13 cellular contexts compared by ENCODE assay signal in genomic region chr4:80173841-80174240, GRCh38. TPM values are rescaled to one million over a fixed set of nuclear protein-coding genes. Genes with fewer than 3 reads are reported as not detected.
DNase-seq lines count a peak whose midpoint lies in the region; ATAC-seq, FAIRE-seq and TF ChIP-seq lines count a peak whose summit lies in the region.
"Had no signal": no experiment of that assay in that cellular context is flagged by ENCODE, and none has a peak within 500 bp of the region (broad histone marks: within the 10 kb centered on the region; RNA-seq: fewer than 3 reads in every experiment).

No MANE protein-coding gene starts in this region.

- POLR2A ChIA-PET in activated CD8-positive, alpha-beta T cell treated with anti-CD3 and anti-CD28 coated beads for 36 hours (lab: Charles Lee), result interaction anchor here (0.7 to 3.8 kb wide), 2 partner anchors 9 to 182 kb away, joined by 4 to 21 read pairs; no protein-coding TSS in a partner anchor

- no peaks in the 10 kb centered on the region for H3K27me3 Mint-ChIP-seq in CD4-positive, CD25-positive, alpha-beta regulatory T cell
- H3K27me3 Mint-ChIP-seq in GM23338 (ENCODE audit: insufficient read depth, low read depth, poor library complexity), result peaks cover 6% of the 10 kb centered on the region
- H3K27me3 Mint-ChIP-seq in activated CD8-positive, alpha-beta T cell treated with anti-CD3 and anti-CD28 coated beads for 36 hours, result no peaks in the 10 kb centered on the region

- H3K9me1 ChIP-seq in keratinocyte (ENCODE audit: control insufficient read depth, extremely low read depth, insufficient read depth, low read length), result no peaks in the 10 kb centered on the region

- CTCF ChIA-PET in activated CD8-positive, alpha-beta T cell treated with anti-CD3 and anti-CD28 coated beads for 36 hours (lab: Charles Lee), result interaction anchor here (3.1 to 3.9 kb wide), 3 partner anchors 9 to 48 kb away, joined by 17 to 53 read pairs (median 42); no protein-coding TSS in a partner anchor

- dilution Hi-C loops in keratinocyte (cut with MboI; ENCODE audit: extremely low pct_ligation_motif_present, low sequenced_read_pairs), result no loop called here

- intact Hi-C loops in activated CD8-positive, alpha-beta T cell treated with anti-CD3 and anti-CD28 coated beads for 36 hours (cut with micrococcal nuclease), result loop anchor here (1.0 to 2.0 kb wide), 4 partner anchors 20 to 103 kb away; no protein-coding TSS in a partner anchor

- peaks cover 43% of the 10 kb centered on the region for H3K4me1 ChIP-seq in CD4-positive, CD25-positive, alpha-beta regulatory T cell (ENCODE audit: control insufficient read depth, insufficient read depth, low read length, poor library complexity, severe bottlenecking)
- H3K4me1 ChIP-seq in GM23338 (ENCODE audit: insufficient read depth), result no peaks in the 10 kb centered on the region
- H3K4me1 ChIP-seq in keratinocyte (ENCODE audit: control insufficient read depth, extremely low read depth, insufficient read depth, low read length), result peaks cover 28% of the 10 kb centered on the region

- no peaks in the 10 kb centered on the region for H3K36me3 ChIP-seq in CD4-positive, CD25-positive, alpha-beta regulatory T cell (ENCODE audit: control insufficient read depth, insufficient read depth, low read length)
- H3K36me3 ChIP-seq in GM23338 (ENCODE audit: insufficient read depth) (no peaks in the 10 kb centered on the region), keratinocyte (ENCODE audit: control insufficient read depth in 2 of 2, extremely low read depth in 1 of 2, insufficient read depth in 2 of 2, low read length in 2 of 2) (no peaks in the 10 kb centered on the region)

- H3K9me3 ChIP-seq in CD4-positive, CD25-positive, alpha-beta regulatory T cell (ENCODE audit: control insufficient read depth in 2 of 2, low read length in 2 of 2), result peaks cover under 1 to 6% of the 10 kb centered on the region in 2 experiments
- H3K9me3 ChIP-seq in keratinocyte (ENCODE audit: control insufficient read depth, low read depth, low read length), result no peaks in the 10 kb centered on the region

- no peaks in the 10 kb centered on the region for H3K9me2 ChIP-seq in GM23338 (ENCODE audit: insufficient read depth)

- peak overlapping the region; percentile 0 to 87 (median 78) for H3K4me3 Mint-ChIP-seq in CD4-positive, CD25-positive, alpha-beta regulatory T cell
- H3K4me3 Mint-ChIP-seq in GM23338, result no peak overlapping the region
- no peak overlapping the region for H3K4me3 Mint-ChIP-seq in activated CD8-positive, alpha-beta T cell treated with anti-CD3 and anti-CD28 coated beads for 36 hours

- no peaks in the 10 kb centered on the region for H3F3A ChIP-seq in GM23338 (replicated peaks; ENCODE audit: low read depth)

- H2AFZ ChIP-seq in GM23338 (peak overlapping the region; percentile 2; the same call in 1 of the 2 replicates), keratinocyte (ENCODE audit: control insufficient read depth, low read length) (no peak overlapping the region)

- no peaks in the 10 kb centered on the region for H3K79me2 ChIP-seq in GM23338 (replicated peaks; ENCODE audit: insufficient read depth)
- no peaks in the 10 kb centered on the region for H3K79me2 ChIP-seq in keratinocyte (ENCODE audit: control insufficient read depth, insufficient read depth, low read length)

- no peak overlapping the region for H3K9ac ChIP-seq in keratinocyte (ENCODE audit: control insufficient read depth, extremely low read depth, insufficient read depth, low read length)

- peak overlapping the region; percentile 78 for H3K4me3 ChIP-seq in CD4-positive, CD25-positive, alpha-beta regulatory T cell (ENCODE audit: low read depth, low read length)
- no peak overlapping the region for H3K4me3 ChIP-seq in GM23338
- no peak overlapping the region for H3K4me3 ChIP-seq in keratinocyte (ENCODE audit: control insufficient read depth in 2 of 3, extremely low read depth in 1 of 3, insufficient read depth in 2 of 3, low read depth in 1 of 3, low read length in 3 of 3)

- no peaks in the 10 kb centered on the region for H3K27me3 ChIP-seq in CD4-positive, CD25-positive, alpha-beta regulatory T cell (ENCODE audit: control insufficient read depth, insufficient read depth, low read length)
- H3K27me3 ChIP-seq in GM23338 (ENCODE audit: insufficient read depth), result no peaks in the 10 kb centered on the region
- no peaks in the 10 kb centered on the region for H3K27me3 ChIP-seq in keratinocyte (ENCODE audit: control insufficient read depth, extremely low read depth, insufficient read depth, low read length)

- peaks cover 0 to 4% (median 0%) of the 10 kb centered on the region in 7 donors for H3K9me3 Mint-ChIP-seq in CD4-positive, CD25-positive, alpha-beta regulatory T cell
- no peaks in the 10 kb centered on the region for H3K9me3 Mint-ChIP-seq in GM23338
- H3K9me3 Mint-ChIP-seq in activated CD8-positive, alpha-beta T cell treated with anti-CD3 and anti-CD28 coated beads for 36 hours, result peaks cover 12% of the 10 kb centered on the region

- no peak overlapping the region for H3K4me2 ChIP-seq in GM23338
- H3K4me2 ChIP-seq in keratinocyte (ENCODE audit: control insufficient read depth, extremely low read depth, insufficient read depth, low read depth, low read length), result no peak overlapping the region

- peak; percentile 83 for FAIRE-seq in keratinocyte (lab: Jason Lieb, UNC)
- FAIRE-seq: HepG2 had no signal

- H3K36me3 Mint-ChIP-seq in CD4-positive, CD25-positive, alpha-beta regulatory T cell, result no peaks in the 10 kb centered on the region
- no peaks in the 10 kb centered on the region for H3K36me3 Mint-ChIP-seq in GM23338 (ENCODE audit: low read depth)
- peaks cover under 1% of the 10 kb centered on the region for H3K36me3 Mint-ChIP-seq in activated CD8-positive, alpha-beta T cell treated with anti-CD3 and anti-CD28 coated beads for 36 hours (ENCODE audit: low read depth)

- peak overlapping the region; percentile 84 for H3K27ac ChIP-seq in CD4-positive, CD25-positive, alpha-beta regulatory T cell (ENCODE audit: insufficient read depth, low read length, poor library complexity, severe bottlenecking)
- H3K27ac ChIP-seq in GM23338 (ENCODE audit: low read depth) (no peak overlapping the region), keratinocyte (ENCODE audit: control insufficient read depth, insufficient read depth, low read length) (no peak overlapping the region)

- TF ChIP-seq CTCF in GM23338 (conservative IDR thresholded peaks at IDR 0.05; ENCODE audit: low read depth in 2 of 2), result no peak
- TF ChIP-seq CTCF in activated CD8-positive, alpha-beta T cell treated with anti-CD3 and anti-CD28 coated beads for 36 hours (IDR thresholded peaks at IDR 0.05), result no peak
- no peak for TF ChIP-seq CTCF in keratinocyte (optimal IDR thresholded peaks at IDR 0.05 in 1 of 3, IDR thresholded peaks at IDR 0.05 in 1 of 3, conservative IDR thresholded peaks at IDR 0.05 in 1 of 3; ENCODE audit: extremely low read depth in 1 of 3, insufficient read depth in 2 of 3, low read length in 3 of 3)

- peak overlapping the region; percentile 85 to 98 (median 97) for H3K27ac Mint-ChIP-seq in CD4-positive, CD25-positive, alpha-beta regulatory T cell
- no peak overlapping the region for H3K27ac Mint-ChIP-seq in GM23338
- H3K27ac Mint-ChIP-seq in activated CD8-positive, alpha-beta T cell treated with anti-CD3 and anti-CD28 coated beads for 36 hours, result peak overlapping the region; percentile 34

- no peak for ATAC-seq in CD4-positive, CD25-positive, alpha-beta regulatory T cell (ENCODE audit: low read depth in 2 of 2)
- ATAC-seq in GM23338 (no peak), GM21390 (IDR thresholded peaks at IDR 0.05; ENCODE audit: unreplicated experiment) (no peak), HG02759 (IDR thresholded peaks at IDR 0.05; ENCODE audit: unreplicated experiment) (no peak)
- ATAC-seq in activated CD8-positive, alpha-beta T cell treated with anti-CD3 and anti-CD28 coated beads for 36 hours, result no peak
- ATAC-seq: HepG2 had no signal

- DNase-seq in CD4-positive, CD25-positive, alpha-beta regulatory T cell, result no peak
- DNase-seq in GM23338 (ENCODE audit: low spot score) (no peak), keratinocyte (ENCODE audit: low read depth, low spot score) (no peak), NCI-H1694 (lab: John Stamatoyannopoulos, UW) (no peak), NCI-H446 treated with DMSO at 0.1 percent for 48 hours (lab: John Stamatoyannopoulos, UW) (no peak)
- DNase-seq in activated CD8-positive, alpha-beta T cell treated with anti-CD3 and anti-CD28 coated beads for 36 hours, result no peak
- DNase-seq: hypothalamus, NCI-H2171, retina, RPMI8226 had no signal

- H4K20me1 ChIP-seq in GM23338 (replicated peaks; ENCODE audit: insufficient read depth) (no peaks in the 10 kb centered on the region), keratinocyte (ENCODE audit: control insufficient read depth, extremely low read depth, insufficient read depth, low read length) (no peaks in the 10 kb centered on the region)

- H3K4me1 Mint-ChIP-seq in CD4-positive, CD25-positive, alpha-beta regulatory T cell, result peaks cover 25 to 75% (median 55%) of the 10 kb centered on the region in 4 donors
- H3K4me1 Mint-ChIP-seq in GM23338, result peaks cover 3% of the 10 kb centered on the region; the same call in 2 of the 3 replicates
- peaks cover 54% of the 10 kb centered on the region for H3K4me1 Mint-ChIP-seq in activated CD8-positive, alpha-beta T cell treated with anti-CD3 and anti-CD28 coated beads for 36 hours (ENCODE audit: low read depth)

TF ChIP-seq in GM23338, 12 proteins besides CTCF, POLR2A, EP300 and RAD21 (continues in another document):
- TF ChIP-seq POLR2AphosphoS5 (IDR thresholded peaks at IDR 0.05; ENCODE audit: low read depth) (no peak), CREB1 (CRISPR knock-in tag; IDR thresholded peaks at IDR 0.05; ENCODE audit: low read depth) (no peak), NANOG (IDR thresholded peaks at IDR 0.05; ENCODE audit: borderline replicate concordance) (no peak), JUNB (IDR thresholded peaks at IDR 0.05; ENCODE audit: unreplicated experiment) (no peak)

RNA-seq across cellular contexts. Expression of gene PRDM8, which starts 23.5 kb away (rescaled TPM):
- 31.7 TPM for total RNA-seq in CD4-positive, CD25-positive, alpha-beta regulatory T cell
- 1 to 10 TPM; 2.0 to 4.7 (median 3.6) TPM for polyA plus RNA-seq in CD4-positive, CD25-positive, alpha-beta regulatory T cell
- not detected in 2 replicates for total RNA-seq in GM23338 (2014; rRNA removed; shearing (Covaris generic))
- polyA plus RNA-seq in GM23338 (2016; fragmentation: Nextera tagmentation; extraction: Ambion mirVana), result 0.16 TPM in 1 of 2 replicates, not detected in the other
- total RNA-seq in activated CD8-positive, alpha-beta T cell treated with anti-CD3 and anti-CD28 coated beads for 36 hours, result 1 to 10 TPM; 2.8 to 3.2 TPM
- polyA plus RNA-seq in keratinocyte, result 3.1 to 4.3 TPM (median 3.5 TPM) in 3 replicates
- not detected for polyA plus RNA-seq in keratinocyte (2011; ENCODE audit: low read depth)
- 1.9 and 2.0 TPM in 2 replicates for polyA plus RNA-seq in keratinocyte (2011; cell fraction: cytosol; rRNA removed)
- 13.4 and 15.5 TPM in 2 replicates for polyA plus RNA-seq in keratinocyte (2011; cell fraction: nucleus; rRNA removed)
- polyA plus RNA-seq in keratinocyte (2012; ENCODE audit: low replicate concordance), result 0.37 and 5.1 TPM in 2 replicates
- polyA minus RNA-seq in keratinocyte, result 0.49 to 3.8 TPM (median 1.6 TPM) in 3 replicates
- 2.7 TPM for polyA minus RNA-seq in keratinocyte (2011; cell fraction: cytosol; rRNA and poly(A)+ RNA removed)
- 2.2 and 3.8 TPM in 2 replicates for polyA minus RNA-seq in keratinocyte (2011; cell fraction: nucleus; rRNA and poly(A)+ RNA removed)
- total RNA-seq: HepG2 had no signal

Comparison
In these comparisons a context has a peak if more than half of its experiments do, and no peak if none do; other contexts are left out.
1. H3K4me3 Mint-ChIP-seq: peak in CD4-positive, CD25-positive, alpha-beta regulatory T cell (4 of 4); none in GM23338 (single experiment) and activated CD8-positive, alpha-beta T cell treated with anti-CD3 and anti-CD28 coated beads for 36 hours (single experiment).